In genomic region chr7:40253444-40253843, GRCh38 we compare ENCODE assay signal across 7 cellular contexts.
A peak's percentile ranks its signal among the peaks of the same experiment; 100 is the strongest.
DNase-seq lines count a peak whose midpoint lies in the region; ATAC-seq and TF ChIP-seq lines count a peak whose summit lies in the region.
"Not testable (repeated sequence)": the region's sequence is repeated elsewhere in the genome, so short reads cannot be mapped to it uniquely, and the experiment has no call there.

No MANE protein-coding gene starts in this region.

- H3K27me3 Mint-ChIP-seq in GM23338 (ENCODE audit: insufficient read depth, low read depth, poor library complexity); chondrocyte (ENCODE audit: low read depth); neural progenitor cell (ENCODE audit: insufficient read depth, low read depth): not testable (repeated sequence)

- POLR2A ChIA-PET in BJ (lab: Charles Lee): not testable (repeated sequence)

- H3K9me2 ChIP-seq in GM23338 (ENCODE audit: insufficient read depth): not testable (repeated sequence)

- H3K36me3 ChIP-seq in BJ (ENCODE audit: control insufficient read depth, insufficient read depth, low read length); GM23338 (ENCODE audit: insufficient read depth); WERI-Rb-1; neural progenitor cell: not testable (repeated sequence)

- H3K27ac ChIP-seq in GM23338 (ENCODE audit: low read depth); WERI-Rb-1; neural progenitor cell: not testable (repeated sequence)

- not testable (repeated sequence) for H3K4me1 ChIP-seq in GM23338 (ENCODE audit: insufficient read depth); neural progenitor cell

- H3K4me3 ChIP-seq in BJ (ENCODE audit: low read depth, low read length); GM23338; WERI-Rb-1 (ENCODE audit: low read depth, low read length); fibroblast of villous mesenchyme (ENCODE audit: low read depth, low read length); neural progenitor cell: not testable (repeated sequence)

- not testable (repeated sequence) for H3K9me3 ChIP-seq in WERI-Rb-1 (ENCODE audit: severe bottlenecking); neural progenitor cell (ENCODE audit: low read depth)

- not testable (repeated sequence) for H4K20me1 ChIP-seq in GM23338 (replicated peaks; ENCODE audit: insufficient read depth); neural progenitor cell (ENCODE audit: low read depth)

- ATAC-seq in GM23338: peak; percentile 45; the same call in 1 of the 3 replicates

- not testable (repeated sequence) for H3K79me2 ChIP-seq in GM23338 (replicated peaks; ENCODE audit: insufficient read depth); neural progenitor cell (ENCODE audit: low read depth)

- H3K9me3 Mint-ChIP-seq in GM23338; chondrocyte (ENCODE audit: low read depth); neural progenitor cell: not testable (repeated sequence)

- not testable (repeated sequence) for DNase-seq in BJ (ENCODE audit: low read depth); chondrocyte (ENCODE audit: low spot score); fibroblast of villous mesenchyme (ENCODE audit: low read depth); neural progenitor cell (ENCODE audit: low spot score)
- DNase-seq in GM23338 (ENCODE audit: low spot score) (peak; percentile 46), NCI-H82 (lab: John Stamatoyannopoulos, UW) (peak; percentile 3), WERI-Rb-1 (peak; percentile 11)

- not testable (repeated sequence) for H2AFZ ChIP-seq in GM23338; neural progenitor cell (replicated peaks)

- H3K4me2 ChIP-seq in GM23338, neural progenitor cell: not testable (repeated sequence)

- not testable (repeated sequence) for H3K4me1 Mint-ChIP-seq in GM23338; chondrocyte (ENCODE audit: low read depth); neural progenitor cell

- CTCF ChIA-PET in BJ (lab: Yijun Ruan, JAX): not testable (repeated sequence)

- not testable (repeated sequence) for H3K9ac ChIP-seq in neural progenitor cell

- not testable (repeated sequence) for H3F3A ChIP-seq in GM23338 (replicated peaks; ENCODE audit: low read depth); neural progenitor cell (ENCODE audit: low read depth)

- TF ChIP-seq CTCF in BJ (IDR thresholded peaks at IDR 0.05; ENCODE audit: insufficient read depth, low read depth, low read length) (0 out of 2 replicates have a peak, but pooled peaks have one; percentile 2), GM23338 (conservative IDR thresholded peaks at IDR 0.05; ENCODE audit: low read depth in 2 of 2) (peak; percentile 45), WERI-Rb-1 (IDR thresholded peaks at IDR 0.05; ENCODE audit: low read depth, low read length) (peak; percentile 33; the same call in 1 of the 2 replicates), chondrocyte (IDR thresholded peaks at IDR 0.05) (peak; percentile 20), fibroblast of villous mesenchyme (IDR thresholded peaks at IDR 0.05; ENCODE audit: insufficient read depth, low read depth, low read length) (peak; percentile 18), neural progenitor cell (IDR thresholded peaks at IDR 0.05) (peak; percentile 35)

- H3K4me3 Mint-ChIP-seq in GM23338; chondrocyte (ENCODE audit: unreplicated experiment); neural progenitor cell: not testable (repeated sequence)

- H3K36me3 Mint-ChIP-seq in GM23338 (ENCODE audit: low read depth); chondrocyte (ENCODE audit: low read depth); neural progenitor cell: not testable (repeated sequence)

- H3K27ac Mint-ChIP-seq in GM23338; chondrocyte (ENCODE audit: unreplicated experiment); neural progenitor cell: not testable (repeated sequence)

- not testable (repeated sequence) for H3K27me3 ChIP-seq in BJ (ENCODE audit: control insufficient read depth, insufficient read depth, low read length); GM23338 (ENCODE audit: insufficient read depth); WERI-Rb-1 (ENCODE audit: insufficient read depth, low read depth, severe bottlenecking); neural progenitor cell
